Comparison of ENCODE assay signal across 22 cellular contexts in genomic region chr15:32096211-32096610, GRCh38.
DNase-seq lines count a peak whose midpoint lies in the region; ATAC-seq, FAIRE-seq and TF ChIP-seq lines count a peak whose summit lies in the region.
"Had no signal": no experiment of that assay in that cellular context is flagged by ENCODE, and none has a peak within 500 bp of the region (broad histone marks: within the 10 kb centered on the region; RNA-seq: fewer than 3 reads in every experiment).

No MANE protein-coding gene starts in this region.

- no TSS peak for BruUV-seq in HepG2 (replicated peaks; lab: Mats Ljungman, UMichigan)

- H4K8ac ChIP-seq in H1 (ENCODE audit: extremely low read depth, insufficient read depth, low read length) = no peak overlapping the region

- no peak overlapping the region for H2BK15ac ChIP-seq in H1 (ENCODE audit: low read length)

- H2BK120ac ChIP-seq in H1 (replicated peaks; ENCODE audit: low read depth, low read length) = no peak overlapping the region

- H3K4me3 ChIP-seq in HepG2 (replicated peaks in 1 of 3; ENCODE audit: insufficient read depth in 1 of 3, low read depth in 2 of 3, low read length in 3 of 3) (no peak overlapping the region), right lobe of liver (no peak overlapping the region), H1 (ENCODE audit: extremely low read depth in 1 of 4, insufficient read depth in 2 of 4, low read depth in 3 of 4, low read length in 4 of 4) (no peak overlapping the region), neural cell (ENCODE audit: low read length) (no peak overlapping the region)
- H3K4me3 ChIP-seq: BLaER1 treated with 17β-estradiol and CSF1 and Interleukin-3, amounts not matched to agents 10 nM and 100 nM; GM12878; GM23248 had no signal

- H3K79me2 ChIP-seq in HepG2 (ENCODE audit: insufficient read depth, low read length) (no peaks in the 10 kb centered on the region), H1 (ENCODE audit: control insufficient read depth in 1 of 2, insufficient read depth in 2 of 2, low read length in 2 of 2) (no peaks in the 10 kb centered on the region), neural cell (replicated peaks; ENCODE audit: insufficient read depth, low read length) (no peaks in the 10 kb centered on the region)

- H3K18ac ChIP-seq in H1 (ENCODE audit: extremely low read depth, low read length) = no peak overlapping the region

- WGBS in HepG2 (ENCODE audit: low lambda C conversion rate) = 12% methylated on average over 2 of the region's 2 CpGs
- 56% methylated on average over 2 of the region's 2 CpGs for WGBS in right lobe of liver (ENCODE audit: insufficient coverage, low coverage, low lambda C conversion rate, missing lambda C conversion rate)
- 94% methylated on average over 2 of the region's 2 CpGs; no CpG with 5 or more reads in 1 of the 2 experiments for WGBS in H1 (ENCODE audit: extremely low coverage in 1 of 2, insufficient coverage in 1 of 2, insufficient read length in 1 of 2, insufficient replicate concordance in 2 of 2, low coverage in 1 of 2, low lambda C conversion rate in 2 of 2, missing lambda C conversion rate in 1 of 2), 2 experiments

- no peak overlapping the region for H2BK5ac ChIP-seq in H1 (ENCODE audit: low read depth, low read length)

- POLR2A ChIA-PET in HepG2 (lab: Yijun Ruan, JAX) = no interaction called here
- POLR2A ChIA-PET in H1 (lab: Charles Lee; ENCODE audit: partially characterized antibody) = no interaction called here

- H3K56ac ChIP-seq in H1 (replicated peaks; ENCODE audit: insufficient read length, low read depth, low read length) = no peak overlapping the region

- no peak for TF ChIP-seq POLR2A in HepG2 (IDR thresholded peaks at IDR 0.05; ENCODE audit: insufficient read depth in 1 of 2, low read depth in 2 of 2, low read length in 2 of 2)
- no peak for TF ChIP-seq POLR2A in right lobe of liver (IDR thresholded peaks at IDR 0.05)
- TF ChIP-seq POLR2A in H1 (IDR thresholded peaks at IDR 0.05; ENCODE audit: control extremely low read depth in 1 of 2, low read depth in 2 of 2, low read length in 2 of 2) = no peak

- no peaks in the 10 kb centered on the region for H3F3A ChIP-seq in neural cell (ENCODE audit: insufficient read depth, low read length, poor library complexity, severe bottlenecking)

- H2BK20ac ChIP-seq in H1 (ENCODE audit: low read length) = no peak overlapping the region

- no peaks in the 10 kb centered on the region for H3K9me3 ChIP-seq in HepG2 (ENCODE audit: low read length)
- H3K9me3 ChIP-seq in right lobe of liver = no peaks in the 10 kb centered on the region
- no peaks in the 10 kb centered on the region for H3K9me3 ChIP-seq in H1 (ENCODE audit: insufficient read depth in 2 of 2, low read depth in 1 of 2, low read length in 1 of 2)
- no peaks in the 10 kb centered on the region for H3K9me3 ChIP-seq in neural cell (ENCODE audit: low read length)
- H3K9me3 ChIP-seq: BE2C; BLaER1 treated with 17β-estradiol and CSF1 and Interleukin-3, amounts not matched to agents 10 nM and 100 nM had no signal

- no peak overlapping the region for H3K23ac ChIP-seq in H1 (ENCODE audit: insufficient read length)

- CTCF ChIA-PET in HepG2 (lab: Yijun Ruan, JAX; ENCODE audit: low intra/inter-chr PET ratio, low total read pairs) (no interaction called here), H1 (lab: Charles Lee; ENCODE audit: partially characterized antibody) (interaction anchor here (2.1 kb wide), 1 partner anchor 118 kb away, joined by 4 read pairs; no protein-coding TSS in a partner anchor)

- H3K4me1 ChIP-seq in HepG2 (ENCODE audit: insufficient read depth, low read length) (no peaks in the 10 kb centered on the region), right lobe of liver (no peaks in the 10 kb centered on the region), H1 (replicated peaks in 1 of 4; ENCODE audit: control insufficient read depth in 3 of 4, insufficient read depth in 4 of 4, low read length in 3 of 4) (peaks cover 3 to 21% (median 12%) of the 10 kb centered on the region in 4 experiments)

- H2AFZ ChIP-seq in HepG2 (ENCODE audit: low read length) (no peak overlapping the region), H1 (ENCODE audit: low read length) (no peak overlapping the region), neural cell (ENCODE audit: low read depth, low read length) (no peak overlapping the region)
- H2AFZ ChIP-seq: GM23248 had no signal

- no peak for TF ChIP-seq CTCF in HepG2 (CRISPR knock-in tag; IDR thresholded peaks at IDR 0.05)
- no peak for TF ChIP-seq CTCF in right lobe of liver (IDR thresholded peaks at IDR 0.05)
- no peak for TF ChIP-seq CTCF in H1 (IDR thresholded peaks at IDR 0.05; ENCODE audit: control extremely low read depth in 1 of 3, insufficient read depth in 1 of 3, low read depth in 1 of 3, low read length in 3 of 3)
- no peak for TF ChIP-seq CTCF in neural cell (IDR thresholded peaks at IDR 0.05; ENCODE audit: poor library complexity, severe bottlenecking)

- H3K23me2 ChIP-seq in H1 (ENCODE audit: low read depth, low read length) = peaks cover 2% of the 10 kb centered on the region; the same call in 1 of the 2 replicates

- in situ Hi-C loops in HepG2 (cut with HindIII; ENCODE audit: extremely low pct_ligation_motif_present, low pct_unique_long_range_greater_than_20kb) = no loop called here

- H3K4me2 ChIP-seq in HepG2 (ENCODE audit: low read depth, low read length) (no peak overlapping the region), H1 (ENCODE audit: insufficient read depth in 1 of 2, low read depth in 2 of 2, low read length in 2 of 2) (no peak overlapping the region), neural cell (ENCODE audit: low read length) (no peak overlapping the region)
- H3K4me2 ChIP-seq: BLaER1 treated with 17β-estradiol and CSF1 and Interleukin-3, amounts not matched to agents 10 nM and 100 nM had no signal

- TF ChIP-seq EP300 in HepG2 (IDR thresholded peaks at IDR 0.05; ENCODE audit: low read depth in 2 of 2, low read length in 2 of 2) = no peak
- TF ChIP-seq EP300 in HepG2 (CRISPR knock-in tag; IDR thresholded peaks at IDR 0.05; ENCODE audit: borderline replicate concordance) = no peak
- no peak for TF ChIP-seq EP300 in H1 (IDR thresholded peaks at IDR 0.05; ENCODE audit: borderline replicate concordance in 1 of 2, low read depth in 2 of 2, low read length in 2 of 2)
- TF ChIP-seq EP300 in neural cell (conservative IDR thresholded peaks at IDR 0.05; ENCODE audit: poor library complexity, severe bottlenecking) = no peak

- H3K27me3 ChIP-seq in HepG2 (ENCODE audit: control insufficient read depth in 1 of 2, insufficient read depth in 2 of 2, low read length in 2 of 2) (no peaks in the 10 kb centered on the region; a peak in 1 of 5 replicates), right lobe of liver (no peaks in the 10 kb centered on the region), H1 (replicated peaks in 1 of 4; ENCODE audit: control insufficient read depth in 3 of 4, extremely low read depth in 1 of 4, insufficient read depth in 3 of 4, low read length in 3 of 4) (no peaks in the 10 kb centered on the region), neural cell (ENCODE audit: insufficient read depth, low read depth, low read length) (no peaks in the 10 kb centered on the region)
- H3K27me3 ChIP-seq: BE2C; BLaER1 treated with 17β-estradiol and CSF1 and Interleukin-3, amounts not matched to agents 10 nM and 100 nM had no signal

- intact Hi-C loops in HepG2 (cut with micrococcal nuclease; ENCODE audit: unreplicated experiment) (no loop called here), right lobe of liver (cut with DNase I) (no loop called here)

- TF ChIP-seq RAD21 in HepG2 (CRISPR knock-in tag; IDR thresholded peaks at IDR 0.05) = no peak
- TF ChIP-seq RAD21 in H1 (IDR thresholded peaks at IDR 0.05 in 1 of 2, conservative IDR thresholded peaks at IDR 0.05 in 1 of 2; ENCODE audit: low read depth in 2 of 2, low read length in 2 of 2) = no peak
- TF ChIP-seq RAD21 in neural cell (conservative IDR thresholded peaks at IDR 0.05) = no peak

- H4K20me1 ChIP-seq in HepG2 (ENCODE audit: insufficient read depth, low read length) (no peaks in the 10 kb centered on the region), H1 (replicated peaks in 1 of 2; ENCODE audit: control insufficient read depth in 1 of 2, insufficient read depth in 2 of 2, low read length in 2 of 2) (no peaks in the 10 kb centered on the region), neural cell (ENCODE audit: insufficient read depth) (no peaks in the 10 kb centered on the region)
- H4K20me1 ChIP-seq: BLaER1 treated with 17β-estradiol and CSF1 and Interleukin-3, amounts not matched to agents 10 nM and 100 nM had no signal

- no peaks in the 10 kb centered on the region for H3K9me2 ChIP-seq in neural cell (ENCODE audit: insufficient read depth, low read length)

- no peak overlapping the region for H2BK12ac ChIP-seq in H1 (ENCODE audit: low read depth, low read length)

- ATAC-seq in HepG2 (no peak), right lobe of liver (no peak)
- ATAC-seq: GM12878, HCT116 had no signal

- no peak overlapping the region for H2AK5ac ChIP-seq in H1 (ENCODE audit: low read depth, low read length)

- H4K5ac ChIP-seq in H1 (ENCODE audit: insufficient read length, low read depth, low read length) = no peak overlapping the region

- no peak overlapping the region for H3K4ac ChIP-seq in H1 (replicated peaks; ENCODE audit: insufficient read length, low read depth, low read length)

- DNase-seq in HepG2 (ENCODE audit: low spot score) = no peak
- DNase-seq in right lobe of liver = no peak
- no peak for DNase-seq in H1 (ENCODE audit: low read depth in 1 of 2, low spot score in 2 of 2)
- no peak for DNase-seq in effector CD4-positive, alpha-beta T cell
- DNase-seq in NCI-H446 treated with DMSO at 0.1 percent for 48 hours (lab: John Stamatoyannopoulos, UW) = no peak
- DNase-seq: ACHN; AML-193; CD4-positive, alpha-beta T cell; CD8-positive, alpha-beta memory T cell; DMS 273 treated with DMSO at 0.1 percent for 48 hours; DMS79; EL; GDM1; GM23248 had no signal

- no peak for FAIRE-seq in HepG2 (lab: Jason Lieb, UNC)
- no peak for FAIRE-seq in H1 (lab: Jason Lieb, UNC)
- FAIRE-seq: A204.1, GM12878, GM19239 had no signal

- H3K79me1 ChIP-seq in H1 (ENCODE audit: low read depth, low read length) = no peaks in the 10 kb centered on the region

- H4K91ac ChIP-seq in H1 (replicated peaks; ENCODE audit: insufficient read length, low read length) = no peak overlapping the region

- H3K36me3 ChIP-seq in HepG2 (replicated peaks in 1 of 2; ENCODE audit: control insufficient read depth in 1 of 2, insufficient read depth in 2 of 2, low read length in 2 of 2) (no peaks in the 10 kb centered on the region), right lobe of liver (no peaks in the 10 kb centered on the region), H1 (ENCODE audit: control insufficient read depth in 2 of 4, insufficient read depth in 4 of 4, low read length in 3 of 4) (no peaks in the 10 kb centered on the region), neural cell (ENCODE audit: insufficient read depth, low read length) (no peaks in the 10 kb centered on the region)
- H3K36me3 ChIP-seq: BE2C; BLaER1 treated with 17β-estradiol and CSF1 and Interleukin-3, amounts not matched to agents 10 nM and 100 nM had no signal

- H3K9ac ChIP-seq in HepG2 (ENCODE audit: insufficient read depth, low read depth, low read length) = no peak overlapping the region
- no peak overlapping the region for H3K9ac ChIP-seq in H1 (replicated peaks in 1 of 4; ENCODE audit: extremely low read depth in 1 of 4, low read depth in 3 of 4, low read length in 3 of 4)
- peak overlapping the region; percentile 44 for H3K9ac ChIP-seq in neural cell (ENCODE audit: low read length)
- H3K9ac ChIP-seq: BLaER1 treated with 17β-estradiol and CSF1 and Interleukin-3, amounts not matched to agents 10 nM and 100 nM; GM23248 had no signal

- H3K27ac ChIP-seq in HepG2 (ENCODE audit: extremely low read length, insufficient read depth, low read length) (no peak overlapping the region), right lobe of liver (no peak overlapping the region), H1 (ENCODE audit: low read depth, low read length) (no peak overlapping the region), neural cell (ENCODE audit: low read length) (peak overlapping the region; percentile 61)
- H3K27ac ChIP-seq: 22Rv1; BLaER1 treated with 17β-estradiol and CSF1 and Interleukin-3, amounts not matched to agents 10 nM and 100 nM; GM23248 had no signal

- H3K14ac ChIP-seq in H1 (ENCODE audit: insufficient read length) = no peak overlapping the region

Comparison
In these comparisons a context has a peak if more than half of its experiments do, and no peak if none do; other contexts are left out.
1. Of the 41 proteins assayed by ChIP-seq in both HepG2 and H1: peak only in HepG2: none; only in H1: none; in both: MAFK; in neither: 40.